ENCODE assay signal across 18 cellular contexts in the genomic region with DNA sequence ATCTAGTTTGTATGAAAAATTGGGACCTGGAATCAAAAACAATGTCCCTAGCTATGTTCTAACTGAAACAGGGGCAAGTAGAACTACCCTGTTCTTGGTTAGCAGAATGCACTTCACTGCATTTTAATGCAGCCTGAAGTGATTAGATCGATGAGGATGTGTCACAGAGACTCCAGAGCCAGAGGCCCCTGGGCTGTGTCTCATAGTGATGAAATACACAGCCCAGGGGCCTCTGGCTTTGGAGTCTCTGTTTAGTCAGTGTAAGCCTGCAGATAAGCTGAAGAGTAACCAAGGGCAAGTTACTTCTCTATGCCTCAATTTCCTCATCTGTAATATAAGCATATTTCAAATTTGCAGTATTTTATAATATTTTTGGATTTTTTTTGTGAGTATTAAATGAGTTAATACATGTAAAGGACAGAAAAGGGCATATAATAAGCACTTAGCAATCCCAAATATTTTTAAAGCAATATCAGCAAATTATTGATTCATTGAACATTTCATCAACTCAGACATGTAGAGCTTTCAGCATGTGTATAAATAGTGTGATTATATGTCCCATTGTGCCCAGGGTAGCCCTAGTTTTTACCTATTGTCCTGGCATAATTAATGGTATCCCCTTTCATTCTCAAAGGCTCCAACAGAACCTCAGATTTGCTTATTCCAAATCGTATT. TPM values are rescaled to one million over a fixed set of nuclear protein-coding genes. Genes with fewer than 3 reads are reported as not detected.
DNase-seq lines count a peak whose midpoint lies in the region; ATAC-seq, FAIRE-seq and TF ChIP-seq lines count a peak whose summit lies in the region.
"Had no signal": no experiment of that assay in that cellular context is flagged by ENCODE, and none has a peak within 500 bp of the region (broad histone marks: within the 10 kb centered on the region; RNA-seq: fewer than 3 reads in every experiment).

No MANE protein-coding gene starts in this region.

- H3K4me2 ChIP-seq in smooth muscle cell = peak overlapping the region; percentile 73

- WGBS in smooth muscle cell (ENCODE audit: low lambda C conversion rate) = 21% methylated on average over 2 of the region's 2 CpGs

- intact Hi-C loops in Right ventricle myocardium superior (cut with DNase I) = no loop called here
- intact Hi-C loops in left ventricle myocardium inferior (cut with micrococcal nuclease) = no loop called here

- no peak overlapping the region for H3K9ac ChIP-seq in smooth muscle cell (ENCODE audit: low read depth)

- peak; percentile 46 for ATAC-seq in Right ventricle myocardium superior (ENCODE audit: poor library complexity)
- ATAC-seq: stimulated activated effector memory CD8-positive, alpha-beta T cell treated with anti-CD3 and anti-CD28 coated beads, Interleukin-12 subunit alpha, Interleukin-12 subunit beta, amount 100 ng/mL, for 72 hours had no signal

- H3K27me3 ChIP-seq in left ventricle myocardium inferior (ENCODE audit: low read depth) = no peaks in the 10 kb centered on the region
- no peaks in the 10 kb centered on the region for H3K27me3 ChIP-seq in smooth muscle cell (ENCODE audit: low read depth)
- H3K27me3 ChIP-seq: uterus had no signal

- H3K79me2 ChIP-seq in smooth muscle cell (ENCODE audit: low read depth) = no peaks in the 10 kb centered on the region

- TF ChIP-seq CTCF in left ventricle myocardium inferior (IDR thresholded peaks at IDR 0.05; ENCODE audit: borderline replicate concordance) (no peak), fibroblast of villous mesenchyme (IDR thresholded peaks at IDR 0.05; ENCODE audit: insufficient read depth, low read depth, low read length) (no peak), smooth muscle cell (IDR thresholded peaks at IDR 0.05; ENCODE audit: borderline replicate concordance, insufficient read depth, poor library complexity, severe bottlenecking) (no peak)

- TF ChIP-seq POLR2A in GM12891 (IDR thresholded peaks at IDR 0.05; ENCODE audit: low read depth, low read length) = no peak

- H4K20me1 ChIP-seq in smooth muscle cell (ENCODE audit: low read depth) = no peaks in the 10 kb centered on the region

- H3K4me3 ChIP-seq in left ventricle myocardium inferior (no peak overlapping the region), fibroblast of villous mesenchyme (ENCODE audit: low read depth, low read length) (no peak overlapping the region), smooth muscle cell (no peak overlapping the region)
- H3K4me3 ChIP-seq: uterus had no signal

- H3K27ac ChIP-seq in left ventricle myocardium inferior (replicated peaks) (no peak overlapping the region), smooth muscle cell (ENCODE audit: low read depth) (peak overlapping the region; percentile 30)
- H3K27ac ChIP-seq: HL-60, uterus had no signal

- H3K4me1 ChIP-seq in left ventricle myocardium inferior = peaks cover 25% of the 10 kb centered on the region
- peaks cover 6% of the 10 kb centered on the region for H3K4me1 ChIP-seq in smooth muscle cell (ENCODE audit: low read depth)
- H3K4me1 ChIP-seq: uterus had no signal

- peaks cover 6% of the 10 kb centered on the region for H3F3A ChIP-seq in smooth muscle cell (ENCODE audit: low read depth)

- DNase-seq in Right ventricle myocardium superior (peak; percentile 36), left ventricle myocardium inferior (no peak), T1000 (lab: John Stamatoyannopoulos, UW) (peak; percentile 20), fibroblast of villous mesenchyme (ENCODE audit: low read depth) (peak; percentile 56), smooth muscle cell (lab: John Stamatoyannopoulos, UW; ENCODE audit: unreplicated experiment) (no peak), GM12891 (ENCODE audit: insufficient read length, low spot score) (no peak), NCI-H2171 treated with DMSO at 0.1 percent for 48 hours (lab: John Stamatoyannopoulos, UW) (no peak), occipital lobe (lab: John Stamatoyannopoulos, UW) (no peak)
- DNase-seq: activated CD4-positive, alpha-beta T cell treated with anti-CD3 and anti-CD28 coated beads, Interleukin-2, amount 10 ng/mL, durations not matched to agents 7 days and 5 days; posterior cingulate gyrus; stimulated activated CD4-positive, alpha-beta T cell treated with anti-CD3 and anti-CD28 coated beads, Interleukin-1b, Interleukin-23, amount 100 ng/mL, for 48 hours; uterus had no signal

- no peaks in the 10 kb centered on the region for H3K9me3 ChIP-seq in left ventricle myocardium inferior (replicated peaks)
- no peaks in the 10 kb centered on the region for H3K9me3 ChIP-seq in smooth muscle cell (replicated peaks; ENCODE audit: low read depth)
- H3K9me3 ChIP-seq: uterus had no signal

- no peak for FAIRE-seq in GM12891 (lab: Jason Lieb, UNC)
- FAIRE-seq: GM12892 had no signal

- H2AFZ ChIP-seq in smooth muscle cell (ENCODE audit: low read depth) = no peak overlapping the region

- no peaks in the 10 kb centered on the region for H3K36me3 ChIP-seq in left ventricle myocardium inferior
- H3K36me3 ChIP-seq in smooth muscle cell (ENCODE audit: low read depth) = no peaks in the 10 kb centered on the region
- H3K36me3 ChIP-seq: uterus had no signal

TF ChIP-seq in GM12891, 5 proteins besides CTCF, POLR2A, EP300 and RAD21:
- TF ChIP-seq TAF1 (IDR thresholded peaks at IDR 0.05; ENCODE audit: low read depth, low read length) (no peak), POU2F2 (IDR thresholded peaks at IDR 0.05; ENCODE audit: low read depth, low read length) (no peak), POLR2AphosphoS5 (IDR thresholded peaks at IDR 0.05; ENCODE audit: low read depth, low read length) (no peak), PAX5 (IDR thresholded peaks at IDR 0.05; ENCODE audit: insufficient read depth, low read length, severe bottlenecking) (no peak), SPI1 (IDR thresholded peaks at IDR 0.05; ENCODE audit: low read depth, low read length) (no peak)

RNA-seq across cellular contexts. Expression of a gene that starts 23.5 kb away (rescaled TPM):
- total RNA-seq in Right ventricle myocardium superior (not detected), left ventricle myocardium inferior (0.11 TPM), fibroblast of villous mesenchyme (not detected in 2 replicates), smooth muscle cell (not detected in 2 replicates), occipital lobe (not detected)
- not detected in 2 replicates for polyA plus RNA-seq in smooth muscle cell
- polyA plus RNA-seq in GM12891 (2012; ENCODE audit: low read depth, missing spikeins) = 0.04 TPM
- total RNA-seq: activated CD4-positive, alpha-beta T cell treated with anti-CD3 and anti-CD28 coated beads, Interleukin-2, amount 10 ng/mL, durations not matched to agents 7 days and 5 days; activated T-helper 1 cell treated with anti-CD3 and anti-CD28 coated beads, Interleukin-12 subunit alpha, Interleukin-12 subunit beta, Interleukin-2, Interleukin-4 antibody, amounts not matched to agents 30 ng/mL and 10 ng/mL and 1 ng/mL, durations not matched to agents 14 hours and 24 hours and 36 hours; OCI-LY7 had no signal
- polyA plus RNA-seq: AG04450 had no signal

RNA-seq across cellular contexts. Expression of a gene that starts 41.1 kb away (rescaled TPM):
- 32.9 TPM for total RNA-seq in Right ventricle myocardium superior
- 33.6 TPM for total RNA-seq in left ventricle myocardium inferior
- total RNA-seq in fibroblast of villous mesenchyme = 114 and 288 TPM in 2 replicates
- 188 and 195 TPM in 2 replicates for total RNA-seq in smooth muscle cell
- polyA plus RNA-seq in smooth muscle cell = 196 and 205 TPM in 2 replicates
- 240 TPM for polyA plus RNA-seq in GM12891 (2012; ENCODE audit: low read depth, missing spikeins)
- total RNA-seq in occipital lobe = 145 TPM

Comparison
In these comparisons a context has a peak if more than half of its experiments do, and no peak if none do; other contexts are left out.
1. DNase-seq: peak in Right ventricle myocardium superior (single experiment), T1000 (single experiment) and fibroblast of villous mesenchyme (single experiment); none in left ventricle myocardium inferior (single experiment), smooth muscle cell (single experiment), GM12891 (single experiment), NCI-H2171 treated with DMSO at 0.1 percent for 48 hours (single experiment) and occipital lobe (single experiment).